In genomic region chr3:139134678-139135372, GRCh38 we compare ENCODE assay signal across 20 cellular contexts.
"Had no signal": no experiment of that assay in that cellular context is flagged by ENCODE, and none has a peak within 500 bp of the region (broad histone marks: within the 10 kb centered on the region; RNA-seq: fewer than 3 reads in every experiment).

No MANE protein-coding gene starts in this region.

- H3K27ac ChIP-seq: brain microvascular endothelial cell, esophagus squamous epithelium, neural progenitor cell, right atrium auricular region, thyroid gland had no signal

- H3K27me3 ChIP-seq: brain microvascular endothelial cell, esophagus squamous epithelium, neural progenitor cell, right atrium auricular region, thyroid gland had no signal

- H3K9ac ChIP-seq: neural progenitor cell had no signal

- H2AFZ ChIP-seq: neural progenitor cell had no signal

- H3K4me2 ChIP-seq: neural progenitor cell had no signal

- ATAC-seq: activated CD4-positive, CD25-positive, alpha-beta regulatory T cell treated with anti-CD3 and anti-CD28 coated beads, Interleukin-2, amount 50 U/mL, for 24 hours; activated naive CD8-positive, alpha-beta T cell treated with anti-CD3 and anti-CD28 coated beads, Interleukin-2, amount 50 U/mL, for 24 hours; naive thymus-derived CD4-positive, alpha-beta T cell had no signal

- H3K4me3 ChIP-seq: esophagus squamous epithelium, neural progenitor cell, right atrium auricular region, thyroid gland had no signal

- DNase-seq: activated CD4-positive, alpha-beta T cell treated with anti-CD3 and anti-CD28 coated beads, Interleukin-2, amount 50 U/mL, for 1 hour; activated CD8-positive, alpha-beta memory T cell treated with anti-CD3 and anti-CD28 coated beads for 24 hours; activated CD8-positive, alpha-beta memory T cell treated with anti-CD3 and anti-CD28 coated beads, Interleukin-2, amount 50 U/mL, for 48 hours; activated effector memory CD4-positive, alpha-beta T cell treated with Interleukin-2 at 50 U/mL for 16 hours; activated naive CD4-positive, alpha-beta T cell treated with anti-CD3 and anti-CD28 coated beads, Interleukin-2, amount 10 ng/mL, durations not matched to agents 7 days and 5 days; activated naive CD8-positive, alpha-beta T cell treated with anti-CD3 and anti-CD28 coated beads, Interleukin-2, amount 50 U/mL, for 24 hours; activated T-cell treated with anti-CD3 and anti-CD28 coated beads, Interleukin-2, amount 50 U/mL, for 48 hours; aorta; brain microvascular endothelial cell; cerebellar nuclear complex; cortex of kidney; esophagus squamous epithelium; mesenchymal stem cell; naive thymus-derived CD4-positive, alpha-beta T cell; stimulated activated CD4-positive, alpha-beta T cell treated with anti-CD3 and anti-CD28 coated beads, Interleukin-2, amount 100 ng/mL, for 24 hours; stimulated activated naive CD4-positive, alpha-beta T cell treated with Interleukin-2 at 50 U/mL for 16 hours; thyroid gland had no signal

- H3K4me1 ChIP-seq: esophagus squamous epithelium, neural progenitor cell, right atrium auricular region, thyroid gland had no signal

- H3K9me3 ChIP-seq: esophagus squamous epithelium, right atrium auricular region, thyroid gland had no signal

- H3K36me3 ChIP-seq: brain microvascular endothelial cell, esophagus squamous epithelium, neural progenitor cell, right atrium auricular region, thyroid gland had no signal
